In genomic region chr3:100602506-100603444, GRCh38 we compare ENCODE assay signal across 9 cellular contexts. TPM values are rescaled to one million over a fixed set of nuclear protein-coding genes. Genes with fewer than 3 reads are reported as not detected.
DNase-seq lines count a peak whose midpoint lies in the region; ATAC-seq and TF ChIP-seq lines count a peak whose summit lies in the region.
"Had no signal": no experiment of that assay in that cellular context is flagged by ENCODE, and none has a peak within 500 bp of the region (broad histone marks: within the 10 kb centered on the region; RNA-seq: fewer than 3 reads in every experiment).

No MANE protein-coding gene starts in this region.

- H3K27ac ChIP-seq in cardiac muscle cell, result peak overlapping the region; percentile 52
- no peak overlapping the region for H3K27ac ChIP-seq in right atrium auricular region

- H3K4me3 ChIP-seq in cardiac muscle cell (no peak overlapping the region), right atrium auricular region (peak overlapping the region in 1 of 2 donors; percentile 13), MG63 (no peak overlapping the region)

- H3K9me3 ChIP-seq in cardiac muscle cell (ENCODE audit: low read depth) (no peaks in the 10 kb centered on the region), right atrium auricular region (no peaks in the 10 kb centered on the region), MG63 (no peaks in the 10 kb centered on the region)

- DNase-seq in cardiac muscle cell (ENCODE audit: low read depth in 1 of 2, low spot score in 1 of 2) (peak in 1 of 2 donors; percentile 8), right atrium auricular region (ENCODE audit: low spot score) (no peak), SKM-1 treated with dmso at 0.1 percent for 144 hours (lab: John Stamatoyannopoulos, UW; ENCODE audit: unreplicated experiment) (peak; percentile 47), hepatic stellate cell (ENCODE audit: low spot score) (peak; percentile 7), MG63 (no peak), HuH-7 (ENCODE audit: low spot score) (no peak)

- H3K4me1 ChIP-seq in cardiac muscle cell (ENCODE audit: low read depth) (peaks cover 20% of the 10 kb centered on the region), right atrium auricular region (no peaks in the 10 kb centered on the region)

- H3K36me3 ChIP-seq in cardiac muscle cell (no peaks in the 10 kb centered on the region), right atrium auricular region (no peaks in the 10 kb centered on the region), MG63 (no peaks in the 10 kb centered on the region)

- no peak for TF ChIP-seq CTCF in cardiac muscle cell (IDR thresholded peaks at IDR 0.05; ENCODE audit: low read depth, low read length)
- no peak for TF ChIP-seq CTCF in right atrium auricular region (IDR thresholded peaks at IDR 0.05)

- ATAC-seq in HG03159 (IDR thresholded peaks at IDR 0.05; ENCODE audit: unreplicated experiment), result peak; percentile 34
- no peak for ATAC-seq in HG03571 (IDR thresholded peaks at IDR 0.05; ENCODE audit: unreplicated experiment)

- no peaks in the 10 kb centered on the region for H3K27me3 ChIP-seq in cardiac muscle cell
- H3K27me3 ChIP-seq in right atrium auricular region, result no peaks in the 10 kb centered on the region
- no peaks in the 10 kb centered on the region for H3K27me3 ChIP-seq in MG63

RNA-seq across cellular contexts. Expression of gene ADGRG7, which starts 6.6 kb away (rescaled TPM):
- total RNA-seq in cardiac muscle cell (43.2 and 46.5 TPM in 2 replicates), right atrium auricular region (not detected)
- polyA plus RNA-seq in cardiac muscle cell, result 38.6 and 49.4 TPM in 2 replicates
- 46.3 and 51.3 TPM in 2 replicates for total RNA-seq in MG63 (2014; rRNA removed; shearing (Covaris generic); ENCODE audit: low replicate concordance)
- polyA plus RNA-seq: urinary bladder had no signal

Comparison
In these comparisons a context has a peak if more than half of its experiments do, and no peak if none do; other contexts are left out.
1. RNA of gene ADGRG7, which starts 6.6 kb away (total RNA-seq): 46.3 to 51.3 TPM in MG63 and 43.2 to 46.5 TPM in cardiac muscle cell; not detected in right atrium auricular region; every median in the first group is over 10 times any median in the second.
2. DNase-seq: peak in SKM-1 treated with dmso at 0.1 percent for 144 hours (single experiment) and hepatic stellate cell (single experiment); none in right atrium auricular region (single experiment), MG63 (single experiment) and HuH-7 (single experiment).